ENCODE assay signal across 9 cellular contexts in the genomic region with DNA sequence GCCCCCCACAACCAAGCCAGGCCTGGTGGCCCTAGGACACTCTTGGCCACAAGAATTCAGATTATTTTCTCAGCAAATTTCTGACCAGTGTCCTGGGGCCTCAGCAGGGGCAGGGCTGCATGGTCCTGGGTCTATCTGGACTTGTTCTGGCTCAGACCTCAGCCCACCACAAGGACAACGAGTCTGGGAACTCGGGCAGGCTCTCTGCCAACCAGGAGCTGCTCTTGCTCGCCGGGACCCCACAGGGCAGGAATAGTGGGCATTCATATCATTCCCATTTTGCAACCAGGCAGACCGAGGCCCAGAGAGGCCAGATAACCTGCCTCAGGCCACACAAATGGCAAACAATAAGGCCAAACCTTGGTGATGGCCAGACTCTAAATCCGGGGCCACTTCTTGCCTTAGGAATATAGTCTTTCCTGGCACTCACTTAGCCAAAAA.
DNase-seq lines count a peak whose midpoint lies in the region; ATAC-seq and TF ChIP-seq lines count a peak whose summit lies in the region.
"Had no signal": no experiment of that assay in that cellular context is flagged by ENCODE, and none has a peak within 500 bp of the region (broad histone marks: within the 10 kb centered on the region; RNA-seq: fewer than 3 reads in every experiment).

No MANE protein-coding gene starts in this region.

- H3K27ac ChIP-seq in CD4-positive, alpha-beta memory T cell (ENCODE audit: low read depth, low read length): peak overlapping the region; percentile 82
- peak overlapping the region; percentile 62 for H3K27ac ChIP-seq in fibroblast of lung (ENCODE audit: insufficient read depth, low read length)

- H3K27ac Mint-ChIP-seq in CD4-positive, alpha-beta memory T cell: peak overlapping the region; percentile 43 to 99 (median 89)
- peak overlapping the region; percentile 96 for H3K27ac Mint-ChIP-seq in T-helper 17 cell

- H3K9ac ChIP-seq in fibroblast of lung (ENCODE audit: insufficient read depth, low read length): peak overlapping the region; percentile 46

- no peaks in the 10 kb centered on the region for H3K27me3 Mint-ChIP-seq in CD4-positive, alpha-beta memory T cell
- H3K27me3 Mint-ChIP-seq in T-helper 17 cell: no peaks in the 10 kb centered on the region

- intact Hi-C loops in CD4-positive, alpha-beta memory T cell (cut with micrococcal nuclease): no loop called here
- intact Hi-C loops in posterior cingulate gyrus (cut with DNase I): no loop called here

- no peak for DNase-seq in CD4-positive, alpha-beta memory T cell
- DNase-seq in T-helper 17 cell: no peak
- peak in 1 of 2 donors; percentile 35 for DNase-seq in fibroblast of lung (ENCODE audit: low read depth in 2 of 2)
- peak in 7 of 10 donors; percentile 10 to 80 (median 19) for DNase-seq in posterior cingulate gyrus
- DNase-seq in amygdala (lab: John Stamatoyannopoulos, UW): no peak
- DNase-seq in NCI-H2029 treated with DMSO at 0.1 percent for 48 hours (lab: John Stamatoyannopoulos, UW): no peak
- DNase-seq: mesendoderm had no signal

- no peaks in the 10 kb centered on the region for H3K36me3 ChIP-seq in CD4-positive, alpha-beta memory T cell (ENCODE audit: insufficient read depth, low read length)
- peaks cover 2% of the 10 kb centered on the region for H3K36me3 ChIP-seq in fibroblast of lung (ENCODE audit: control insufficient read depth, insufficient read depth, low read length)

- H3K9me3 ChIP-seq in CD4-positive, alpha-beta memory T cell (ENCODE audit: control insufficient read depth in 1 of 2, low read length in 2 of 2): no peaks in the 10 kb centered on the region
- H3K9me3 ChIP-seq in T-helper 17 cell (ENCODE audit: control insufficient read depth, low read length, poor library complexity, severe bottlenecking) (no peaks in the 10 kb centered on the region), fibroblast of lung (ENCODE audit: control insufficient read depth, insufficient read depth, low read depth, low read length) (no peaks in the 10 kb centered on the region)

- no peak for ATAC-seq in T-helper 17 cell
- ATAC-seq in HG02938 (IDR thresholded peaks at IDR 0.05; ENCODE audit: unreplicated experiment): no peak
- no peak for ATAC-seq in GM19463 (IDR thresholded peaks at IDR 0.05; ENCODE audit: unreplicated experiment)

- POLR2A ChIA-PET in CD4-positive, alpha-beta memory T cell (lab: Charles Lee; ENCODE audit: partially characterized antibody): interaction anchor here (2.0 to 6.8 kb wide), 4 partner anchors 9 to 42 kb away, joined by 7 to 123 read pairs (median 48); no protein-coding TSS in a partner anchor

- H2AFZ ChIP-seq in fibroblast of lung (ENCODE audit: low read length): no peak overlapping the region

- peak overlapping the region; percentile 86 to 97 (median 90) for H3K4me3 Mint-ChIP-seq in CD4-positive, alpha-beta memory T cell
- H3K4me3 Mint-ChIP-seq in T-helper 17 cell: peak overlapping the region; percentile 96

- CTCF ChIA-PET in CD4-positive, alpha-beta memory T cell (lab: Charles Lee; ENCODE audit: partially characterized antibody): interaction anchor here (2.9 kb wide), 1 partner anchor 16 kb away, joined by 15 read pairs; no protein-coding TSS in a partner anchor

- H3K4me1 Mint-ChIP-seq in CD4-positive, alpha-beta memory T cell: peaks cover 12 to 61% (median 39%) of the 10 kb centered on the region in 4 donors
- H3K4me1 Mint-ChIP-seq in T-helper 17 cell: peaks cover 32% of the 10 kb centered on the region

- no peaks in the 10 kb centered on the region for H3K9me3 Mint-ChIP-seq in CD4-positive, alpha-beta memory T cell

- H3K36me3 Mint-ChIP-seq in CD4-positive, alpha-beta memory T cell: peaks cover 0 to 4% of the 10 kb centered on the region in 2 donors
- H3K36me3 Mint-ChIP-seq in T-helper 17 cell (ENCODE audit: low read depth): peaks cover 2% of the 10 kb centered on the region

- peak overlapping the region; percentile 53 for H3K4me2 ChIP-seq in fibroblast of lung (ENCODE audit: extremely low read depth, insufficient read depth, low read length)

- TF ChIP-seq CTCF in fibroblast of lung (conservative IDR thresholded peaks at IDR 0.05 in 1 of 2, IDR thresholded peaks at IDR 0.05 in 1 of 2; ENCODE audit: low read depth in 1 of 2, low read length in 2 of 2): no peak

- H3K27me3 ChIP-seq in CD4-positive, alpha-beta memory T cell (ENCODE audit: insufficient read depth, low read length): no peaks in the 10 kb centered on the region
- no peaks in the 10 kb centered on the region for H3K27me3 ChIP-seq in fibroblast of lung (ENCODE audit: control insufficient read depth, insufficient read depth, low read length)

- no peaks in the 10 kb centered on the region for H4K20me1 ChIP-seq in fibroblast of lung (ENCODE audit: control insufficient read depth, extremely low read depth, insufficient read depth, low read length)

- peaks cover 80% of the 10 kb centered on the region for H3K79me2 ChIP-seq in fibroblast of lung (ENCODE audit: control insufficient read depth, insufficient read depth, low read length)

- H3K4me1 ChIP-seq in CD4-positive, alpha-beta memory T cell (ENCODE audit: insufficient read depth, low read length): peaks cover 66% of the 10 kb centered on the region
- peaks cover 24% of the 10 kb centered on the region for H3K4me1 ChIP-seq in fibroblast of lung (ENCODE audit: control insufficient read depth, extremely low read depth, insufficient read depth, low read length)

- H3K4me3 ChIP-seq in CD4-positive, alpha-beta memory T cell (ENCODE audit: low read length in 2 of 2): peak overlapping the region; percentile 56 to 61
- H3K4me3 ChIP-seq in fibroblast of lung (replicated peaks in 1 of 4; ENCODE audit: control extremely low read depth in 1 of 4, insufficient read depth in 1 of 4, low read depth in 3 of 4, low read length in 4 of 4): peak overlapping the region in 3 of 4 experiments; percentile 54 to 70 (median 54)

Comparison
In these comparisons a context has a peak if more than half of its experiments do, and no peak if none do; other contexts are left out.
1. DNase-seq: peak in posterior cingulate gyrus (7 of 10); none in CD4-positive, alpha-beta memory T cell (0 of 5), T-helper 17 cell (0 of 3), amygdala (0 of 56) and NCI-H2029 treated with DMSO at 0.1 percent for 48 hours (single experiment).